ENCODE assay signal across 20 cellular contexts in genomic region chr14:54584097-54584496, GRCh38.
"Had no signal": no experiment of that assay in that cellular context is flagged by ENCODE, and none has a peak within 500 bp of the region (broad histone marks: within the 10 kb centered on the region; RNA-seq: fewer than 3 reads in every experiment).

No MANE protein-coding gene starts in this region.

- H3K27me3 ChIP-seq: colonic mucosa, esophagus muscularis mucosa, gastrocnemius medialis, heart right ventricle had no signal

- ATAC-seq: effector memory CD8-positive, alpha-beta T cell; gastrocnemius medialis; heart right ventricle; lower lobe of right lung; mucosa of descending colon had no signal

- H3K27ac ChIP-seq: colonic mucosa, epithelial cell of prostate, esophagus muscularis mucosa, lower lobe of right lung had no signal

- DNase-seq: colonic mucosa; cortex of kidney; effector CD8-positive, alpha-beta T cell; effector memory CD8-positive, alpha-beta T cell; endodermal cell; foreskin fibroblast; foreskin melanocyte; gastrocnemius medialis; glutamatergic neuron; head of caudate nucleus; heart right ventricle; hippocampal formation; left cardiac atrium; left ventricle myocardium inferior; lower lobe of right lung; mesenchymal stem cell; mucosa of descending colon; naive B cell had no signal

- H3K4me1 ChIP-seq: colonic mucosa, lower lobe of right lung had no signal

- H3K4me3 ChIP-seq: colonic mucosa, esophagus muscularis mucosa, gastrocnemius medialis, heart right ventricle, left ventricle myocardium inferior, lower lobe of right lung, mucosa of descending colon had no signal

- H3K36me3 ChIP-seq: colonic mucosa, lower lobe of right lung had no signal

- H3K9me3 ChIP-seq: colonic mucosa, esophagus muscularis mucosa, gastrocnemius medialis, lower lobe of right lung, mucosa of descending colon had no signal
